ENCODE assay signal across 8 cellular contexts in the genomic region with DNA sequence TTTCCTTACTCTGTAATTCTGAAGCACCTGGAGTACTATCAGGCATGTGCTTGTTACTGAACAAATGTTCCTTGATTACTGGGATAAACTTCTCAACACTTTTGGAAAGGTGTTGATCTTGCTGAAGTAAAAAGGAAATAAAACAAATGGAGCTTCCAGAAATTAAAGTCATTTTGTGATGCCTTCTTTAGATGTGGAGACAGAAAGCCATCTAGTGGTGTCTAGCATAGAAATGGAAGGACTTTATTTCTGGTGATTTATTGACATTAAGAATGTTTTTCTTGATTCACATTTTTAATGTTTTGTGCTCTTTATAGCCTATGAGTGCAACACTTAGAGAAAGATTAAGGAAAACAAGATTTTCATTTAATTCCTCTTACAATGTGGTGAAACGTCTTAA. TPM values are rescaled to one million over a fixed set of nuclear protein-coding genes. Genes with fewer than 3 reads are reported as not detected.
DNase-seq lines count a peak whose midpoint lies in the region; ATAC-seq and TF ChIP-seq lines count a peak whose summit lies in the region.

No MANE protein-coding gene starts in this region.

- H3K9me3 Mint-ChIP-seq in stimulated activated naive CD8-positive, alpha-beta T cell treated with anti-CD3 and anti-CD28 coated beads, Interleukin-15, Interleukin-2, amounts not matched to agents 100 ng/mL and 50 ng/mL, for 24 hours, result no peaks in the 10 kb centered on the region

- no peak overlapping the region for H3K4me3 ChIP-seq in fibroblast of villous mesenchyme (ENCODE audit: low read depth, low read length)

- H3K36me3 Mint-ChIP-seq in stimulated activated naive CD8-positive, alpha-beta T cell treated with anti-CD3 and anti-CD28 coated beads, Interleukin-15, Interleukin-2, amounts not matched to agents 100 ng/mL and 50 ng/mL, for 24 hours (ENCODE audit: low read depth), result peaks cover 19% of the 10 kb centered on the region

- H3K4me1 Mint-ChIP-seq in stimulated activated naive CD8-positive, alpha-beta T cell treated with anti-CD3 and anti-CD28 coated beads, Interleukin-15, Interleukin-2, amounts not matched to agents 100 ng/mL and 50 ng/mL, for 24 hours (ENCODE audit: low read depth), result peaks cover 51% of the 10 kb centered on the region

- H3K4me3 Mint-ChIP-seq in stimulated activated naive CD8-positive, alpha-beta T cell treated with anti-CD3 and anti-CD28 coated beads, Interleukin-15, Interleukin-2, amounts not matched to agents 100 ng/mL and 50 ng/mL, for 24 hours, result peak overlapping the region; percentile 86

- DNase-seq in stimulated activated naive CD8-positive, alpha-beta T cell treated with anti-CD3 and anti-CD28 coated beads, Interleukin-15, Interleukin-2, amounts not matched to agents 100 U/mL and 50 U/mL, for 24 hours, result no peak
- DNase-seq in RKO (ENCODE audit: low spot score) (peak; percentile 63), fibroblast of villous mesenchyme (ENCODE audit: low read depth) (no peak)
- DNase-seq in central memory CD4-positive, alpha-beta T cell, result no peak

- peak; percentile 35 for TF ChIP-seq CTCF in fibroblast of villous mesenchyme (IDR thresholded peaks at IDR 0.05; ENCODE audit: insufficient read depth, low read depth, low read length)

- no peaks in the 10 kb centered on the region for H3K27me3 Mint-ChIP-seq in stimulated activated naive CD8-positive, alpha-beta T cell treated with anti-CD3 and anti-CD28 coated beads, Interleukin-15, Interleukin-2, amounts not matched to agents 100 ng/mL and 50 ng/mL, for 24 hours

- no peak for ATAC-seq in stimulated activated naive CD8-positive, alpha-beta T cell treated with anti-CD3 and anti-CD28 coated beads, Interleukin-15, Interleukin-2, amounts not matched to agents 100 U/mL and 50 U/mL, for 24 hours
- no peak for ATAC-seq in GM19035 (IDR thresholded peaks at IDR 0.05; ENCODE audit: unreplicated experiment)
- ATAC-seq in HG03442 (IDR thresholded peaks at IDR 0.05; ENCODE audit: unreplicated experiment), result no peak
- no peak for ATAC-seq in GM21576 (IDR thresholded peaks at IDR 0.05; ENCODE audit: unreplicated experiment)

- H3K27ac Mint-ChIP-seq in stimulated activated naive CD8-positive, alpha-beta T cell treated with anti-CD3 and anti-CD28 coated beads, Interleukin-15, Interleukin-2, amounts not matched to agents 100 ng/mL and 50 ng/mL, for 24 hours, result no peak overlapping the region

RNA-seq across cellular contexts. Expression of a gene that starts 1.4 kb away (rescaled TPM):
- 6.1 and 8.2 TPM in 2 replicates for total RNA-seq in fibroblast of villous mesenchyme

RNA-seq across cellular contexts. Expression of a gene that starts 37.7 kb away (rescaled TPM):
- not detected in 2 replicates for total RNA-seq in fibroblast of villous mesenchyme
